In genomic region chr18:44681611-44682010, GRCh38 we compare ENCODE assay signal across 9 cellular contexts. TPM values are rescaled to one million over a fixed set of nuclear protein-coding genes. Genes with fewer than 3 reads are reported as not detected.
DNase-seq lines count a peak whose midpoint lies in the region; ATAC-seq and TF ChIP-seq lines count a peak whose summit lies in the region.
"Had no signal": no experiment of that assay in that cellular context is flagged by ENCODE, and none has a peak within 500 bp of the region (broad histone marks: within the 10 kb centered on the region; RNA-seq: fewer than 3 reads in every experiment).

No MANE protein-coding gene starts in this region.

- peaks cover 29% of the 10 kb centered on the region for H3K4me1 ChIP-seq in BLaER1
- H3K4me1 ChIP-seq in Karpas-422 (ENCODE audit: low read length), result peaks cover 35% of the 10 kb centered on the region
- H3K4me1 ChIP-seq in endodermal cell (ENCODE audit: control insufficient read depth, insufficient read depth, low read length), result peaks cover 23% of the 10 kb centered on the region

- no peaks in the 10 kb centered on the region for H3K9me3 ChIP-seq in BLaER1
- H3K9me3 ChIP-seq in Karpas-422 (ENCODE audit: low read length), result no peaks in the 10 kb centered on the region
- no peaks in the 10 kb centered on the region for H3K9me3 ChIP-seq in endodermal cell (ENCODE audit: control insufficient read depth, low read length)

- H3K27me3 Mint-ChIP-seq in endodermal cell (ENCODE audit: insufficient read depth), result peaks cover 10% of the 10 kb centered on the region
- peaks cover 18% of the 10 kb centered on the region for H3K27me3 Mint-ChIP-seq in activated T-helper 2 cell treated with anti-CD3 and anti-CD28 coated beads, Interferon-gamma antibody, Interleukin-2, Interleukin-4, amounts not matched to agents 10 μg/mL and 5 μg/mL and 100 μg/mL, durations not matched to agents 14 hours and 24 hours and 36 hours (ENCODE audit: low read depth)

- H3K4me2 ChIP-seq in BLaER1 (peak overlapping the region; percentile 88), Karpas-422 (ENCODE audit: low read depth, low read length, poor library complexity, severe bottlenecking) (peak overlapping the region; percentile 80)

- H3K4me1 Mint-ChIP-seq in endodermal cell, result peaks cover 24% of the 10 kb centered on the region
- H3K4me1 Mint-ChIP-seq in activated T-helper 2 cell treated with anti-CD3 and anti-CD28 coated beads, Interferon-gamma antibody, Interleukin-2, Interleukin-4, amounts not matched to agents 10 μg/mL and 5 μg/mL and 100 μg/mL, durations not matched to agents 14 hours and 24 hours and 36 hours (ENCODE audit: low read depth), result peaks cover 17% of the 10 kb centered on the region

- H3K79me2 ChIP-seq in Karpas-422 (ENCODE audit: low read length), result no peaks in the 10 kb centered on the region

- no peaks in the 10 kb centered on the region for H3K9me3 Mint-ChIP-seq in endodermal cell
- no peaks in the 10 kb centered on the region for H3K9me3 Mint-ChIP-seq in activated T-helper 2 cell treated with anti-CD3 and anti-CD28 coated beads, Interferon-gamma antibody, Interleukin-2, Interleukin-4, amounts not matched to agents 10 μg/mL and 5 μg/mL and 100 μg/mL, durations not matched to agents 14 hours and 24 hours and 36 hours

- H3K27ac Mint-ChIP-seq in endodermal cell, result no peak overlapping the region
- no peak overlapping the region for H3K27ac Mint-ChIP-seq in activated T-helper 2 cell treated with anti-CD3 and anti-CD28 coated beads, Interferon-gamma antibody, Interleukin-2, Interleukin-4, amounts not matched to agents 10 μg/mL and 5 μg/mL and 100 μg/mL, durations not matched to agents 14 hours and 24 hours and 36 hours

- no peaks in the 10 kb centered on the region for H3K36me3 Mint-ChIP-seq in endodermal cell (ENCODE audit: low read depth)
- no peaks in the 10 kb centered on the region for H3K36me3 Mint-ChIP-seq in activated T-helper 2 cell treated with anti-CD3 and anti-CD28 coated beads, Interferon-gamma antibody, Interleukin-2, Interleukin-4, amounts not matched to agents 10 μg/mL and 5 μg/mL and 100 μg/mL, durations not matched to agents 14 hours and 24 hours and 36 hours (ENCODE audit: low read depth)

- H3K27me3 ChIP-seq in BLaER1 (peaks cover 33% of the 10 kb centered on the region), Karpas-422 (ENCODE audit: low read length) (no peaks in the 10 kb centered on the region), endodermal cell (ENCODE audit: control insufficient read depth, insufficient read depth, low read length, poor library complexity, severe bottlenecking) (no peaks in the 10 kb centered on the region)

- H3K36me3 ChIP-seq in BLaER1 (no peaks in the 10 kb centered on the region), Karpas-422 (ENCODE audit: insufficient read depth, low read length) (no peaks in the 10 kb centered on the region), endodermal cell (ENCODE audit: control insufficient read depth, insufficient read depth, low read length) (no peaks in the 10 kb centered on the region)

- no peak overlapping the region for H2AFZ ChIP-seq in Karpas-422 (ENCODE audit: low read length)

- no peaks in the 10 kb centered on the region for H3K9me2 ChIP-seq in Karpas-422 (replicated peaks; ENCODE audit: insufficient read depth, low read length)

- 17 to 31% methylated on average over 5 of the region's 5 CpGs for WGBS in endodermal cell (ENCODE audit: insufficient coverage in 1 of 2, insufficient read length in 1 of 2), 2 experiments

- no peak for TF ChIP-seq CTCF in endodermal cell (conservative IDR thresholded peaks at IDR 0.05)

- intact Hi-C loops in activated T-helper 2 cell treated with anti-CD3 and anti-CD28 coated beads, Interferon-gamma antibody, Interleukin-2, Interleukin-4, amounts not matched to agents 10 μg/mL and 5 μg/mL and 100 μg/mL, durations not matched to agents 14 hours and 24 hours and 36 hours (cut with micrococcal nuclease), result loop anchor here (2.0 to 5.0 kb wide), 3 partner anchors 117 to 156 kb away; no protein-coding TSS in a partner anchor

- no peak overlapping the region for H3K9ac ChIP-seq in BLaER1
- no peak overlapping the region for H3K9ac ChIP-seq in Karpas-422 (ENCODE audit: low read length)
- H3K9ac ChIP-seq in endodermal cell (ENCODE audit: extremely low read depth, low read length, poor library complexity, severe bottlenecking), result peak overlapping the region; percentile 48

- no peak overlapping the region for H3K4me3 Mint-ChIP-seq in endodermal cell
- no peak overlapping the region for H3K4me3 Mint-ChIP-seq in activated T-helper 2 cell treated with anti-CD3 and anti-CD28 coated beads, Interferon-gamma antibody, Interleukin-2, Interleukin-4, amounts not matched to agents 10 μg/mL and 5 μg/mL and 100 μg/mL, durations not matched to agents 14 hours and 24 hours and 36 hours (ENCODE audit: low read depth)

- DNase-seq in Karpas-422 (no peak), endodermal cell (no peak), pons (ENCODE audit: low spot score) (peak; percentile 31), NCI-H345 treated with DMSO at 0.1 percent for 48 hours (lab: John Stamatoyannopoulos, UW; ENCODE audit: unreplicated experiment) (no peak)
- DNase-seq in activated T-helper 2 cell treated with anti-CD3 and anti-CD28 coated beads, Interferon-gamma antibody, Interleukin-2, Interleukin-4, amounts not matched to agents 10 μg/mL and 5 μg/mL and 100 μg/mL, durations not matched to agents 14 hours and 24 hours and 36 hours (ENCODE audit: low spot score), result no peak
- DNase-seq: T1000 had no signal

- no peak for ATAC-seq in GM19452 (IDR thresholded peaks at IDR 0.05; ENCODE audit: unreplicated experiment)
- no peak for ATAC-seq in HG03095 (IDR thresholded peaks at IDR 0.05; ENCODE audit: unreplicated experiment)

- no peaks in the 10 kb centered on the region for H4K20me1 ChIP-seq in BLaER1
- H4K20me1 ChIP-seq in Karpas-422 (ENCODE audit: insufficient read depth, low read depth, low read length), result no peaks in the 10 kb centered on the region

- H3K27ac ChIP-seq in BLaER1 (no peak overlapping the region), Karpas-422 (ENCODE audit: low read length) (no peak overlapping the region), endodermal cell (ENCODE audit: low read depth, low read length) (no peak overlapping the region)

- peak overlapping the region; percentile 89; the same call in 1 of the 2 replicates for H3K4me3 ChIP-seq in BLaER1
- H3K4me3 ChIP-seq in Karpas-422 (ENCODE audit: low read length), result peak overlapping the region; percentile 75; the same call in 1 of the 2 replicates
- peak overlapping the region; percentile 90 for H3K4me3 ChIP-seq in endodermal cell (ENCODE audit: low read length)

RNA-seq across cellular contexts. Expression of gene SETBP1, which starts 0.9 kb away (rescaled TPM):
- 3.4 and 5.4 TPM in 2 replicates for total RNA-seq in Karpas-422 (2014; rRNA removed; shearing (Covaris generic); ENCODE audit: low replicate concordance)
- 10 to 100 TPM; 17.3 to 20.1 TPM for total RNA-seq in endodermal cell
- polyA plus RNA-seq in endodermal cell (2013, experiment 1 of 2), result 18.5 TPM
- polyA plus RNA-seq in endodermal cell (2013, experiment 2 of 2), result 16.6 TPM
- 27.3 and 27.4 TPM in 2 replicates for total RNA-seq in activated T-helper 2 cell treated with anti-CD3 and anti-CD28 coated beads, Interferon-gamma antibody, Interleukin-2, Interleukin-4, amounts not matched to agents 10 μg/mL and 5 μg/mL and 100 μg/mL, durations not matched to agents 14 hours and 24 hours and 36 hours
